8 cellular contexts compared by ENCODE assay signal in the genomic region with DNA sequence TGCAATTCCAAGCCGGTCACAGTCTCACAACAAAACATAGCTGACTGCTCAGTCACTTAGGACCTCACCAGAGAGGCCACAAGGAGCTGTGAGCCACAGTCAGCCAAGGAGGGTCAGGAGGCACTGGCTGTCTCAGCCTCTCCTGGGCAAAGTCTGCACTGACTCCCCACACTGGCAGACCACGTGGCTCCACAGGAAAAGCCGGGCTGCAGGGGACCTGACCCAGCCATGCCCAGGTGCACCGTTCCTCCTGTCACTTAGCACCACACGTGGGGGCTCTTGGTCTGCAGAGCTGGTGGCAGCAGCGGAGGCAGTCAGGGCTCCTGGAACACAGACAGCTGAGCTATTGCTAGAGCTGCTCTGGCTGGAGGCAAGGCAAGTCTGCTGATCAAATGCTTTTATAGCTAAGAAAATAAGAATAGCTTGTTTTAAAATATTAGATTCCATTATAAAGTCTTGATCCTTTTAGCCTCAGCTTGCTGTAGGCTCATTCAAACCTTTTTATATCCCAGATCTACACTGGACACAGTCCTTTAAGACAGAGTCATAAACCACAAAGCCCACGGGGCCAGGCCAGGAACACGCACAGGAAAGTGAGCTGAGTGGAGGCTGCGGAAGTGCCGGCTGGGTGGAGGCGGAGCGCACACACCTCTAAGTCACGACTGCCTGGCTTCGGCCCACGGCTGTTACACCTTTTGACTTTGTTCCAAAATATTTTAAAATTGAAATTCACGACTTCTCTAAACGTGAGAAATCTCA.
A peak's percentile ranks its signal among the peaks of the same experiment; 100 is the strongest.
DNase-seq lines count a peak whose midpoint lies in the region; ATAC-seq lines count a peak whose summit lies in the region.

No MANE protein-coding gene starts in this region.

- intact Hi-C loops in left colon (cut with DNase I, micrococcal nuclease) = loop anchor here in 1 of 2 donors (5.0 to 10.0 kb wide), 3 partner anchors 163 to 416 kb away; no protein-coding TSS in a partner anchor

- ATAC-seq in HG03139 (IDR thresholded peaks at IDR 0.05; ENCODE audit: unreplicated experiment) = peak; percentile 48
- peak; percentile 96 for ATAC-seq in left colon
- ATAC-seq in HG03442 (IDR thresholded peaks at IDR 0.05; ENCODE audit: unreplicated experiment) = no peak

- peak overlapping the region; percentile 68 for H3K27ac ChIP-seq in ACC112 (ENCODE audit: low read depth, low read length)

- H3K27me3 ChIP-seq in ACC112 (ENCODE audit: insufficient read depth, low read length) = no peaks in the 10 kb centered on the region

- peak overlapping the region; percentile 54 for H3K4me3 ChIP-seq in ACC112 (ENCODE audit: low read depth, low read length)

- H3K4me1 ChIP-seq in ACC112 (ENCODE audit: control insufficient read depth, insufficient read depth, low read length, unreplicated experiment) = peaks cover 21% of the 10 kb centered on the region

- peak overlapping the region; percentile 23 for H2AFZ ChIP-seq in ACC112 (ENCODE audit: low read length, unreplicated experiment)

- H3K36me3 ChIP-seq in ACC112 (ENCODE audit: insufficient read depth, low read length) = no peaks in the 10 kb centered on the region

- DNase-seq in activated T-cell treated with anti-CD3 and anti-CD28 coated beads, Interleukin-2, amount 50 U/mL, for 1 hour = peak; percentile 18
- peak; percentile 79 to 87 for DNase-seq in left colon
- DNase-seq in effector CD8-positive, alpha-beta T cell (lab: John Stamatoyannopoulos, UW) = no peak
- DNase-seq in SKM-1 (lab: John Stamatoyannopoulos, UW; ENCODE audit: unreplicated experiment) = no peak
- no peak for DNase-seq in NCI-H1436 (lab: John Stamatoyannopoulos, UW)

- H3K79me2 ChIP-seq in ACC112 (ENCODE audit: control insufficient read depth, insufficient read depth, low read length, unreplicated experiment) = no peaks in the 10 kb centered on the region

Comparison
In these comparisons a context has a peak if more than half of its experiments do, and no peak if none do; other contexts are left out.
1. DNase-seq: peak in activated T-cell treated with anti-CD3 and anti-CD28 coated beads, Interleukin-2, amount 50 U/mL, for 1 hour (single experiment) and left colon (2 of 2); none in effector CD8-positive, alpha-beta T cell (single experiment), SKM-1 (single experiment) and NCI-H1436 (single experiment).